ENCODE assay signal across 18 cellular contexts in genomic region chr9:95012035-95012708, GRCh38.
DNase-seq lines count a peak whose midpoint lies in the region; ATAC-seq, FAIRE-seq and TF ChIP-seq lines count a peak whose summit lies in the region.
"Had no signal": no experiment of that assay in that cellular context is flagged by ENCODE, and none has a peak within 500 bp of the region (broad histone marks: within the 10 kb centered on the region; RNA-seq: fewer than 3 reads in every experiment).

No MANE protein-coding gene starts in this region.

- no peak for TF ChIP-seq EP300 in A549 (IDR thresholded peaks at IDR 0.05)

- in situ Hi-C loops in gastrocnemius medialis (cut with MboI; ENCODE audit: low sequenced_read_pairs in 4 of 4), result no loop called here

- no peaks in the 10 kb centered on the region for H4K20me1 ChIP-seq in fibroblast of lung (ENCODE audit: control insufficient read depth, extremely low read depth, insufficient read depth, low read length)

- ATAC-seq in A549 (no peak), RWPE2 (ENCODE audit: low read depth) (no peak), gastrocnemius medialis (no peak)
- ATAC-seq: stimulated activated memory B cell treated with anti-CD40 and anti-IgM and Interleukin-4, amounts not matched to agents 10 μg/mL and 1 μg/mL and 100 μg/mL, for 72 hours; WTC11 had no signal

- no peak for FAIRE-seq in A549 (lab: Jason Lieb, UNC)
- FAIRE-seq: GM12891, small intestine had no signal

- no peak overlapping the region for H2AFZ ChIP-seq in fibroblast of lung (ENCODE audit: low read length)

- H3K27ac Mint-ChIP-seq in endodermal cell (no peak overlapping the region), CD14-positive monocyte (no peak overlapping the region)
- H3K27ac Mint-ChIP-seq: activated T-helper 2 cell treated with anti-CD3 and anti-CD28 coated beads, Interferon-gamma antibody, Interleukin-2, Interleukin-4, amounts not matched to agents 10 μg/mL and 5 μg/mL and 100 μg/mL, durations not matched to agents 14 hours and 24 hours and 36 hours; stimulated activated memory B cell treated with anti-CD40 and anti-IgM and Interleukin-4, amounts not matched to agents 10 μg/mL and 1 μg/mL and 100 μg/mL, for 72 hours; WTC11 had no signal

- 31% methylated on average over 7 of the region's 7 CpGs for WGBS in A549 (ENCODE audit: missing lambda C conversion rate)
- WGBS in endodermal cell (ENCODE audit: insufficient coverage in 1 of 2, insufficient read length in 1 of 2), 2 experiments, result 77 to 93% methylated on average over 3 to 7 of the region's 7 CpGs

- H3K4me1 ChIP-seq in A549 (peaks cover 87% of the 10 kb centered on the region), RWPE2 (ENCODE audit: insufficient read depth, poor library complexity, severe bottlenecking) (peaks cover 44% of the 10 kb centered on the region), fibroblast of lung (ENCODE audit: control insufficient read depth, extremely low read depth, insufficient read depth, low read length) (peaks cover 8% of the 10 kb centered on the region), gastrocnemius medialis (peaks cover 70 to 85% of the 10 kb centered on the region in 2 donors), endodermal cell (ENCODE audit: control insufficient read depth, insufficient read depth, low read length) (no peaks in the 10 kb centered on the region)

- H3K4me3 ChIP-seq in A549, result peak overlapping the region; percentile 2; the same call in 1 of the 3 replicates
- no peak overlapping the region for H3K4me3 ChIP-seq in RWPE2 (ENCODE audit: severe bottlenecking)
- peak overlapping the region in 1 of 4 experiments; percentile 4 for H3K4me3 ChIP-seq in fibroblast of lung (replicated peaks in 1 of 4; ENCODE audit: control extremely low read depth in 1 of 4, insufficient read depth in 1 of 4, low read depth in 3 of 4, low read length in 4 of 4)
- H3K4me3 ChIP-seq in gastrocnemius medialis, result no peak overlapping the region
- no peak overlapping the region for H3K4me3 ChIP-seq in endodermal cell (ENCODE audit: low read length)

- DNase-seq in A549 (ENCODE audit: low read depth in 1 of 2, low spot score in 1 of 2) (no peak), RWPE2 (ENCODE audit: low spot score) (no peak), fibroblast of lung (ENCODE audit: low read depth in 2 of 2) (no peak), gastrocnemius medialis (no peak), endodermal cell (no peak), NCI-H1048 (lab: John Stamatoyannopoulos, UW) (no peak), CD14-positive monocyte (ENCODE audit: low spot score) (no peak)
- DNase-seq in activated effector memory CD4-positive, alpha-beta T cell treated with anti-CD3 and anti-CD28 coated beads, Interleukin-2, amount 50 U/mL, for 16 hours, result no peak
- DNase-seq: anterior cingulate cortex, HCEC 1CT, NCI-H2107, NCI-H82, small intestine, T-helper 1 cell had no signal

- H3K4me1 Mint-ChIP-seq in endodermal cell (no peaks in the 10 kb centered on the region), CD14-positive monocyte (no peaks in the 10 kb centered on the region)
- H3K4me1 Mint-ChIP-seq: stimulated activated memory B cell treated with anti-CD40 and anti-IgM and Interleukin-4, amounts not matched to agents 10 μg/mL and 1 μg/mL and 100 μg/mL, for 72 hours had no signal

- H3K36me3 Mint-ChIP-seq in endodermal cell (ENCODE audit: low read depth) (no peaks in the 10 kb centered on the region), CD14-positive monocyte (peaks cover 4 to 11% of the 10 kb centered on the region in 2 donors)
- H3K36me3 Mint-ChIP-seq: stimulated activated memory B cell treated with anti-CD40 and anti-IgM and Interleukin-4, amounts not matched to agents 10 μg/mL and 1 μg/mL and 100 μg/mL, for 72 hours; WTC11 had no signal

- H3K79me2 ChIP-seq in fibroblast of lung (ENCODE audit: control insufficient read depth, insufficient read depth, low read length), result peaks cover 74% of the 10 kb centered on the region

- H3K27me3 Mint-ChIP-seq in endodermal cell (ENCODE audit: insufficient read depth) (peaks cover 3% of the 10 kb centered on the region), CD14-positive monocyte (ENCODE audit: low read depth in 3 of 3) (peaks cover 10 to 13% (median 11%) of the 10 kb centered on the region in 3 donors)
- H3K27me3 Mint-ChIP-seq: stimulated activated memory B cell treated with anti-CD40 and anti-IgM and Interleukin-4, amounts not matched to agents 10 μg/mL and 1 μg/mL and 100 μg/mL, for 72 hours had no signal

- POLR2A ChIA-PET in A549 (lab: Yijun Ruan, JAX), result interaction anchor here (0.6 to 2.5 kb wide), 8 partner anchors 12 to 417 kb away, joined by 3 to 19 read pairs (median 4); no protein-coding TSS in a partner anchor

- H3K4me2 ChIP-seq in A549 (peak overlapping the region; percentile 98), fibroblast of lung (ENCODE audit: extremely low read depth, insufficient read depth, low read length) (peak overlapping the region; percentile 4)

- H3K4me3 Mint-ChIP-seq in endodermal cell, result no peak overlapping the region
- no peak overlapping the region for H3K4me3 Mint-ChIP-seq in CD14-positive monocyte
- H3K4me3 Mint-ChIP-seq: stimulated activated memory B cell treated with anti-CD40 and anti-IgM and Interleukin-4, amounts not matched to agents 10 μg/mL and 1 μg/mL and 100 μg/mL, for 72 hours; WTC11 had no signal

- TF ChIP-seq RAD21 in A549 (conservative IDR thresholded peaks at IDR 0.05 in 1 of 2, IDR thresholded peaks at IDR 0.05 in 1 of 2), result no peak

- TF ChIP-seq POLR2A in A549 (IDR thresholded peaks at IDR 0.05; ENCODE audit: low read length) (no peak), gastrocnemius medialis (IDR thresholded peaks at IDR 0.05) (no peak)

- H3K9me3 Mint-ChIP-seq in endodermal cell (no peaks in the 10 kb centered on the region), CD14-positive monocyte (peaks cover 0 to 4% (median 0%) of the 10 kb centered on the region in 7 donors)
- H3K9me3 Mint-ChIP-seq: activated T-helper 2 cell treated with anti-CD3 and anti-CD28 coated beads, Interferon-gamma antibody, Interleukin-2, Interleukin-4, amounts not matched to agents 10 μg/mL and 5 μg/mL and 100 μg/mL, durations not matched to agents 14 hours and 24 hours and 36 hours; stimulated activated memory B cell treated with anti-CD40 and anti-IgM and Interleukin-4, amounts not matched to agents 10 μg/mL and 1 μg/mL and 100 μg/mL, for 72 hours; WTC11 had no signal

- H3K9me3 ChIP-seq in A549, result no peaks in the 10 kb centered on the region
- no peaks in the 10 kb centered on the region for H3K9me3 ChIP-seq in RWPE2 (ENCODE audit: severe bottlenecking)
- no peaks in the 10 kb centered on the region for H3K9me3 ChIP-seq in fibroblast of lung (ENCODE audit: control insufficient read depth, insufficient read depth, low read depth, low read length)
- no peaks in the 10 kb centered on the region for H3K9me3 ChIP-seq in gastrocnemius medialis
- no peaks in the 10 kb centered on the region for H3K9me3 ChIP-seq in endodermal cell (ENCODE audit: control insufficient read depth, low read length)

- intact Hi-C loops in gastrocnemius medialis (cut with DNase I; ENCODE audit: low total_unique reads) (no loop called here), CD14-positive monocyte (cut with micrococcal nuclease) (no loop called here)

- H3K27ac ChIP-seq in A549 (peak overlapping the region; percentile 80 to 99), RWPE2 (ENCODE audit: poor library complexity, severe bottlenecking) (peak overlapping the region; percentile 9), fibroblast of lung (ENCODE audit: insufficient read depth, low read length) (no peak overlapping the region), gastrocnemius medialis (peak overlapping the region; percentile 95 to 98 (median 97)), endodermal cell (ENCODE audit: low read depth, low read length) (no peak overlapping the region)

- H3K36me3 ChIP-seq in RWPE2 (ENCODE audit: low read depth) (peaks cover 86% of the 10 kb centered on the region), fibroblast of lung (ENCODE audit: control insufficient read depth, insufficient read depth, low read length) (peaks cover 2% of the 10 kb centered on the region), gastrocnemius medialis (no peaks in the 10 kb centered on the region), endodermal cell (ENCODE audit: control insufficient read depth, insufficient read depth, low read length) (peaks cover 6% of the 10 kb centered on the region)

- TF ChIP-seq CTCF in A549 (IDR thresholded peaks at IDR 0.05) (no peak), RWPE2 (IDR thresholded peaks at IDR 0.05; ENCODE audit: poor library complexity, severe bottlenecking) (no peak), fibroblast of lung (conservative IDR thresholded peaks at IDR 0.05 in 1 of 2, IDR thresholded peaks at IDR 0.05 in 1 of 2; ENCODE audit: low read depth in 1 of 2, low read length in 2 of 2) (no peak), gastrocnemius medialis (IDR thresholded peaks at IDR 0.05 in 4 of 5, conservative IDR thresholded peaks at IDR 0.05 in 1 of 5) (no peak), endodermal cell (conservative IDR thresholded peaks at IDR 0.05) (no peak), CD14-positive monocyte (IDR thresholded peaks at IDR 0.05) (no peak)

- no peak overlapping the region for H3K9ac ChIP-seq in fibroblast of lung (ENCODE audit: insufficient read depth, low read length)
- H3K9ac ChIP-seq in endodermal cell (ENCODE audit: extremely low read depth, low read length, poor library complexity, severe bottlenecking), result no peak overlapping the region

- H3K27me3 ChIP-seq in RWPE2 (ENCODE audit: insufficient read depth, poor library complexity, severe bottlenecking), result no peaks in the 10 kb centered on the region
- H3K27me3 ChIP-seq in fibroblast of lung (ENCODE audit: control insufficient read depth, insufficient read depth, low read length), result no peaks in the 10 kb centered on the region
- no peaks in the 10 kb centered on the region for H3K27me3 ChIP-seq in gastrocnemius medialis
- H3K27me3 ChIP-seq in endodermal cell (ENCODE audit: control insufficient read depth, insufficient read depth, low read length, poor library complexity, severe bottlenecking), result no peaks in the 10 kb centered on the region

- CTCF ChIA-PET in A549 (lab: Yijun Ruan, JAX), result interaction anchor here (0.8 to 2.5 kb wide), 3 partner anchors 8 to 229 kb away, joined by 4 to 17 read pairs (median 5); no protein-coding TSS in a partner anchor

TF ChIP-seq in A549, 52 proteins besides CTCF, POLR2A, EP300 and RAD21 (continues in another document):
- no peak for TF ChIP-seq PHF8 (IDR thresholded peaks at IDR 0.05; ENCODE audit: borderline replicate concordance, low read depth)
- TF ChIP-seq RCOR1 (IDR thresholded peaks at IDR 0.05; ENCODE audit: low read depth, low read length), result no peak

Comparison
In these comparisons a context has a peak if more than half of its experiments do, and no peak if none do; other contexts are left out.
1. H3K27ac ChIP-seq: peak in A549 (2 of 2), RWPE2 (single experiment) and gastrocnemius medialis (4 of 4); none in fibroblast of lung (single experiment) and endodermal cell (single experiment).